In genomic region chrX:129769467-129770154, GRCh38 we compare ENCODE assay signal across 8 cellular contexts. TPM values are rescaled to one million over a fixed set of nuclear protein-coding genes. Genes with fewer than 3 reads are reported as not detected.
A peak's percentile ranks its signal among the peaks of the same experiment; 100 is the strongest.
DNase-seq lines count a peak whose midpoint lies in the region; ATAC-seq, FAIRE-seq and TF ChIP-seq lines count a peak whose summit lies in the region.

No MANE protein-coding gene starts in this region.

- no peak overlapping the region for H4K12ac ChIP-seq in trophoblast cell (ENCODE audit: low read depth, low read length)

- H2BK120ac ChIP-seq in trophoblast cell (ENCODE audit: insufficient read depth, low read length, poor library complexity) = no peak overlapping the region

- H3K27me3 ChIP-seq in naive thymus-derived CD4-positive, alpha-beta T cell (ENCODE audit: control insufficient read depth in 2 of 2, insufficient read depth in 2 of 2, low read length in 2 of 2) = no peaks in the 10 kb centered on the region
- no peaks in the 10 kb centered on the region for H3K27me3 ChIP-seq in trophoblast cell (ENCODE audit: insufficient read depth, low read length)
- H3K27me3 ChIP-seq in left ventricle myocardium inferior (ENCODE audit: low read depth) = no peaks in the 10 kb centered on the region

- no peak overlapping the region for H3K14ac ChIP-seq in trophoblast cell (ENCODE audit: low read length)

- DNase-seq in activated CD4-positive, alpha-beta T cell treated with anti-CD3 and anti-CD28 coated beads, Interleukin-2, amount 50 U/mL, for 48 hours = peak; percentile 56 to 70
- DNase-seq in naive thymus-derived CD4-positive, alpha-beta T cell = peak in 8 of 9 donors; percentile 49 to 87 (median 79)
- DNase-seq in trophoblast cell = no peak
- no peak for DNase-seq in NOMO-1 treated with dmso at 0.1 percent for 144 hours (lab: John Stamatoyannopoulos, UW; ENCODE audit: unreplicated experiment)
- DNase-seq in left ventricle myocardium inferior = no peak
- DNase-seq in RCC 7860 (ENCODE audit: low spot score) = no peak

- no peak for TF ChIP-seq CTCF in left ventricle myocardium inferior (IDR thresholded peaks at IDR 0.05; ENCODE audit: borderline replicate concordance)

- H3K9me3 Mint-ChIP-seq in naive thymus-derived CD4-positive, alpha-beta T cell = no peaks in the 10 kb centered on the region

- H3K79me2 ChIP-seq in trophoblast cell (ENCODE audit: control insufficient read depth, insufficient read depth, low read length, poor library complexity) = no peaks in the 10 kb centered on the region

- WGBS in trophoblast cell (ENCODE audit: extremely low coverage, insufficient coverage, insufficient read length) = no CpG with 5 or more reads among the region's 9 CpGs

- peaks cover 0 to 5% (median 0%) of the 10 kb centered on the region in 5 donors for H3K36me3 Mint-ChIP-seq in naive thymus-derived CD4-positive, alpha-beta T cell

- H4K8ac ChIP-seq in trophoblast cell (ENCODE audit: low read depth, low read length) = no peak overlapping the region

- peak overlapping the region; percentile 56 for H3K27ac ChIP-seq in naive thymus-derived CD4-positive, alpha-beta T cell (ENCODE audit: low read depth, low read length)
- H3K27ac ChIP-seq in trophoblast cell (ENCODE audit: low read depth, low read length) (no peak overlapping the region), left ventricle myocardium inferior (replicated peaks) (no peak overlapping the region)

- no peaks in the 10 kb centered on the region for H3K9me3 ChIP-seq in naive thymus-derived CD4-positive, alpha-beta T cell (ENCODE audit: control insufficient read depth in 2 of 3, low read length in 3 of 3)
- H3K9me3 ChIP-seq in trophoblast cell (ENCODE audit: insufficient read depth, low read depth, low read length) = no peaks in the 10 kb centered on the region
- H3K9me3 ChIP-seq in left ventricle myocardium inferior (replicated peaks) = no peaks in the 10 kb centered on the region

- no peak overlapping the region for H3K4me2 ChIP-seq in trophoblast cell (ENCODE audit: low read length)

- H3K18ac ChIP-seq in trophoblast cell (ENCODE audit: low read length) = no peak overlapping the region

- POLR2A ChIA-PET in naive thymus-derived CD4-positive, alpha-beta T cell (lab: Charles Lee) = interaction anchor here (0.6 to 8.8 kb wide), 7 partner anchors 10 to 115 kb away, joined by 3 to 191 read pairs (median 9); partner anchors contain the start of genes APLN and SASH3

- H3K4ac ChIP-seq in trophoblast cell (ENCODE audit: low read depth, low read length) = no peak overlapping the region

- peaks cover 14 to 83% (median 60%) of the 10 kb centered on the region in 7 donors for H3K4me1 Mint-ChIP-seq in naive thymus-derived CD4-positive, alpha-beta T cell

- no peak overlapping the region for H3K23ac ChIP-seq in trophoblast cell (ENCODE audit: low read length)

- no peak overlapping the region for H4K91ac ChIP-seq in trophoblast cell (ENCODE audit: low read depth, low read length)

- H3K27me3 Mint-ChIP-seq in naive thymus-derived CD4-positive, alpha-beta T cell = no peaks in the 10 kb centered on the region

- H2BK12ac ChIP-seq in trophoblast cell (ENCODE audit: low read length) = no peak overlapping the region

- intact Hi-C loops in naive thymus-derived CD4-positive, alpha-beta T cell (cut with micrococcal nuclease) = loop anchor here (1.0 to 2.0 kb wide), 7 partner anchors 8 to 43 kb away; partner anchors contain the start of gene SASH3 (in 1 of the 2)
- intact Hi-C loops in left ventricle myocardium inferior (cut with micrococcal nuclease) = no loop called here

- H3K4me3 ChIP-seq in naive thymus-derived CD4-positive, alpha-beta T cell (ENCODE audit: low read length) = peak overlapping the region; percentile 36
- H3K4me3 ChIP-seq in trophoblast cell (ENCODE audit: low read depth, low read length) = no peak overlapping the region
- H3K4me3 ChIP-seq in left ventricle myocardium inferior = no peak overlapping the region

- H3K27ac Mint-ChIP-seq in naive thymus-derived CD4-positive, alpha-beta T cell = peak overlapping the region; percentile 81 to 95 (median 92)

- peak overlapping the region; percentile 41 to 82 (median 70) for H3K4me3 Mint-ChIP-seq in naive thymus-derived CD4-positive, alpha-beta T cell

- H2BK5ac ChIP-seq in trophoblast cell (ENCODE audit: low read depth, low read length, poor library complexity) = no peak overlapping the region

- no peak overlapping the region for H2AFZ ChIP-seq in trophoblast cell (ENCODE audit: insufficient read depth, low read length, poor library complexity)

- H2AK5ac ChIP-seq in trophoblast cell (ENCODE audit: low read length) = no peak overlapping the region

- peaks cover 61 to 68% of the 10 kb centered on the region in 2 donors for H3K4me1 ChIP-seq in naive thymus-derived CD4-positive, alpha-beta T cell (ENCODE audit: control insufficient read depth in 2 of 2, insufficient read depth in 2 of 2, low read length in 2 of 2)
- H3K4me1 ChIP-seq in trophoblast cell (ENCODE audit: control insufficient read depth in 1 of 2, insufficient read depth in 2 of 2, low read length in 2 of 2) (peaks cover 0 to 3% of the 10 kb centered on the region in 2 experiments), left ventricle myocardium inferior (no peaks in the 10 kb centered on the region)

- H3K79me1 ChIP-seq in trophoblast cell (ENCODE audit: low read length) = no peaks in the 10 kb centered on the region

- H3K9ac ChIP-seq in trophoblast cell (ENCODE audit: low read length) = no peak overlapping the region

- H3K36me3 ChIP-seq in naive thymus-derived CD4-positive, alpha-beta T cell (ENCODE audit: control insufficient read depth in 2 of 3, insufficient read depth in 3 of 3, low read length in 3 of 3) = no peaks in the 10 kb centered on the region
- no peaks in the 10 kb centered on the region for H3K36me3 ChIP-seq in trophoblast cell (ENCODE audit: control insufficient read depth in 1 of 2, insufficient read depth in 2 of 2, low read length in 2 of 2)
- H3K36me3 ChIP-seq in left ventricle myocardium inferior = no peaks in the 10 kb centered on the region

- peak; percentile 24 for ATAC-seq in GM19025 (IDR thresholded peaks at IDR 0.05; ENCODE audit: low read depth, unreplicated experiment)
- ATAC-seq in HG03159 (IDR thresholded peaks at IDR 0.05; ENCODE audit: unreplicated experiment) = peak; percentile 40
- ATAC-seq in naive thymus-derived CD4-positive, alpha-beta T cell = peak; percentile 83

- CTCF ChIA-PET in naive thymus-derived CD4-positive, alpha-beta T cell (lab: Charles Lee) = interaction anchor here (1.2 to 1.9 kb wide), 3 partner anchors 10 to 114 kb away, joined by 3 to 6 read pairs (median 3); no protein-coding TSS in a partner anchor

- no peak for FAIRE-seq in RCC 7860 (lab: Jason Lieb, UNC)

RNA-seq across cellular contexts. Expression of gene SASH3, which starts 10.1 kb away (rescaled TPM):
- total RNA-seq in naive thymus-derived CD4-positive, alpha-beta T cell = 100 to 1,000 TPM in 4 of 5 experiments, 10 to 100 TPM in 1; 71.8 to 262 (median 156) TPM
- polyA plus RNA-seq in naive thymus-derived CD4-positive, alpha-beta T cell = 100 to 1,000 TPM in 1 of 2 donors, 10 to 100 TPM in 1; 85.3 to 209 TPM
- not detected in 2 replicates for polyA plus RNA-seq in trophoblast cell (2013)
- 2.2 TPM for total RNA-seq in left ventricle myocardium inferior

RNA-seq across cellular contexts. Expression of gene XPNPEP2, which starts 30.8 kb away (rescaled TPM):
- total RNA-seq in naive thymus-derived CD4-positive, alpha-beta T cell = under 1 TPM in 3 of 5 experiments, not detected in 2; 0.13 to 0.82 (median 0.29) TPM
- not detected for polyA plus RNA-seq in naive thymus-derived CD4-positive, alpha-beta T cell
- polyA plus RNA-seq in trophoblast cell (2013) = 0.05 and 0.10 TPM in 2 replicates
- total RNA-seq in left ventricle myocardium inferior = 1.3 TPM

Comparison
In these comparisons a context has a peak if more than half of its experiments do, and no peak if none do; other contexts are left out.
1. ATAC-seq: peak in every context shown above with its lines; median percentile 83 in naive thymus-derived CD4-positive, alpha-beta T cell; 40 in HG03159; 24 in GM19025.
2. DNase-seq: peak in activated CD4-positive, alpha-beta T cell treated with anti-CD3 and anti-CD28 coated beads, Interleukin-2, amount 50 U/mL, for 48 hours (2 of 2) and naive thymus-derived CD4-positive, alpha-beta T cell (8 of 9); none in trophoblast cell (0 of 2), NOMO-1 treated with dmso at 0.1 percent for 144 hours (single experiment), left ventricle myocardium inferior (single experiment) and RCC 7860 (single experiment).
3. RNA of gene SASH3, which starts 10.1 kb away (total RNA-seq): 71.8 to 262 TPM in naive thymus-derived CD4-positive, alpha-beta T cell; 2.2 TPM in left ventricle myocardium inferior (single experiment); every median in the first group is over 10 times any median in the second.